8 cellular contexts compared by ENCODE assay signal in the genomic region with DNA sequence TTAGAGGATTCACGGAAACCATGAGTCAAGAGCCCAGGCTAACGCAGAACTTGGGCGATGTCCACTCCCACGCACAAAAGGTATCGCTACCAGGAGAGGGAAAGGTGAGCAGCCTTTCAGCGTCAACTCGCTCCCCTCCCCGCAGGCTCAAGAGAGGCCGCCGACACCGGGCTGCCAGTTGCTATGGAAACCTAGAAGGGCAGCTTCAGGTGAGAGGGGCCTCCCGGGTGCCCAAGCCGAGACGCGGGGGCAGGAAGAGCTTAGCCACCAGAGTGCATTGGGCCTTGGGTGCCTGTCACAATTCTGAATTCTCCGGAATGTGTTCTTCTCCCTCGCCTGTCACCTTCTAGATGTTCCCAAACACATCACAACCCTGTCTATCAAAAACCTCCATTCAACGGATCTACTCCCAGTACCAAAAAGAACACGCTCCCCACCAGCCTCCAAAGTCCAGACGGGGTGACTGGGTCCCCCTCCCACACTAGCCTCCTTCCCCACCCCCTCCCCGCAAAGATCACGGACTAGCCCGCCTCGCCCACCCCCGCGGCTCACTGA. TPM values are rescaled to one million over a fixed set of nuclear protein-coding genes. Genes with fewer than 3 reads are reported as not detected.
DNase-seq lines count a peak whose midpoint lies in the region; ATAC-seq and TF ChIP-seq lines count a peak whose summit lies in the region.

No MANE protein-coding gene starts in this region.

- ATAC-seq in DND-41 (ENCODE audit: insufficient read depth, low read depth) = 0 out of 3 replicates have a peak, but pooled peaks have one; percentile 3
- peak; percentile 34 for ATAC-seq in HG02588 (IDR thresholded peaks at IDR 0.05; ENCODE audit: unreplicated experiment)
- ATAC-seq in thoracic aorta (ENCODE audit: insufficient number of reproducible peaks, low FRiP score, low read depth) = no peak

- H2AFZ ChIP-seq in DND-41 (ENCODE audit: low read depth, low read length) = peak overlapping the region; percentile 89

- peaks cover 27% of the 10 kb centered on the region for H3K4me1 Mint-ChIP-seq in neural crest cell

- intact Hi-C loops in esophagus muscularis mucosa (cut with DNase I) = loop anchor here (10.0 kb wide), 2 partner anchors 81 to 171 kb away; a partner anchor contains a TSS

- TF ChIP-seq POLR2A in esophagus muscularis mucosa (IDR thresholded peaks at IDR 0.05; ENCODE audit: low read depth) = no peak

- peaks cover 39% of the 10 kb centered on the region for H3K4me1 ChIP-seq in DND-41 (ENCODE audit: insufficient read depth, low read length)
- H3K4me1 ChIP-seq in esophagus muscularis mucosa = peaks cover 10 to 34% (median 28%) of the 10 kb centered on the region in 4 donors
- peaks cover 8 to 23% of the 10 kb centered on the region in 2 donors for H3K4me1 ChIP-seq in thoracic aorta (ENCODE audit: control insufficient read depth in 1 of 2, low read depth in 2 of 2)

- peak overlapping the region; percentile 98 for H3K27ac Mint-ChIP-seq in neural crest cell (ENCODE audit: unreplicated experiment)

- H3K27ac ChIP-seq in DND-41 (ENCODE audit: low read length) (peak overlapping the region; percentile 88), esophagus muscularis mucosa (replicated peaks in 1 of 4) (peak overlapping the region; percentile 92 to 95 (median 94)), thoracic aorta (peak overlapping the region; percentile 91 to 94)

- 4% methylated on average over 19 of the region's 26 CpGs for WGBS in esophagus muscularis mucosa

- H3K4me3 ChIP-seq in DND-41 (ENCODE audit: low read depth in 1 of 2, low read length in 2 of 2) (peak overlapping the region; percentile 61 to 84), esophagus muscularis mucosa (peak overlapping the region; percentile 93 to 98 (median 96)), thoracic aorta (peak overlapping the region; percentile 83)

- DNase-seq in DND-41 (peak; percentile 37), NCI-H524 treated with DMSO at 0.1 percent for 48 hours (lab: John Stamatoyannopoulos, UW) (peak; percentile 5), activated T-cell treated with anti-CD3 and anti-CD28 coated beads for 24 hours (ENCODE audit: low read depth) (peak; percentile 59), esophagus muscularis mucosa (ENCODE audit: extremely low spot score) (no peak), neural crest cell (ENCODE audit: low read depth, low spot score) (no peak), thoracic aorta (ENCODE audit: low spot score) (no peak), NCI-H1048 (lab: John Stamatoyannopoulos, UW) (no peak)

- TF ChIP-seq EP300 in esophagus muscularis mucosa (IDR thresholded peaks at IDR 0.05) = no peak

- peaks cover 3% of the 10 kb centered on the region for H3K36me3 Mint-ChIP-seq in neural crest cell (ENCODE audit: low read depth)

- H3K79me2 ChIP-seq in DND-41 (ENCODE audit: insufficient read depth, low read length) = peaks cover 47% of the 10 kb centered on the region

- H3K36me3 ChIP-seq in DND-41 (ENCODE audit: insufficient read depth, low read length) (peaks cover 41% of the 10 kb centered on the region), esophagus muscularis mucosa (peaks cover 2 to 41% (median 23%) of the 10 kb centered on the region in 4 donors), thoracic aorta (peaks cover 12% of the 10 kb centered on the region)

- no peaks in the 10 kb centered on the region for H3K9me3 Mint-ChIP-seq in neural crest cell

- peak overlapping the region; percentile 71 for H3K9ac ChIP-seq in DND-41 (ENCODE audit: low read depth, low read length)

- TF ChIP-seq CTCF in DND-41 (IDR thresholded peaks at IDR 0.05; ENCODE audit: borderline replicate concordance, extremely low read depth, low read length, poor library complexity, severe bottlenecking) (no peak), esophagus muscularis mucosa (IDR thresholded peaks at IDR 0.05) (no peak), neural crest cell (conservative IDR thresholded peaks at IDR 0.05) (no peak), thoracic aorta (IDR thresholded peaks at IDR 0.05) (no peak)

- H3K27me3 ChIP-seq in DND-41 (ENCODE audit: insufficient read depth, low read length, poor library complexity) = no peaks in the 10 kb centered on the region
- H3K27me3 ChIP-seq in esophagus muscularis mucosa = no peaks in the 10 kb centered on the region
- H3K27me3 ChIP-seq in thoracic aorta (replicated peaks; ENCODE audit: insufficient read depth) = no peaks in the 10 kb centered on the region

- peak overlapping the region; percentile 95 for H3K4me2 ChIP-seq in DND-41 (ENCODE audit: insufficient read depth, low read length)

- no peaks in the 10 kb centered on the region for H3K9me3 ChIP-seq in DND-41 (ENCODE audit: insufficient read depth, low read length, severe bottlenecking)
- no peaks in the 10 kb centered on the region for H3K9me3 ChIP-seq in esophagus muscularis mucosa
- H3K9me3 ChIP-seq in thoracic aorta = no peaks in the 10 kb centered on the region

- peaks cover 12% of the 10 kb centered on the region for H4K20me1 ChIP-seq in DND-41 (ENCODE audit: insufficient read depth, low read length)

- peak overlapping the region; percentile 99 for H3K4me3 Mint-ChIP-seq in neural crest cell

- H3K27me3 Mint-ChIP-seq in neural crest cell (ENCODE audit: low read depth) = peaks cover 11% of the 10 kb centered on the region

RNA-seq across cellular contexts. Expression of a gene that starts 0.7 kb away (rescaled TPM):
- total RNA-seq in esophagus muscularis mucosa (100 to 1,000 TPM in 1 of 4 donors, 10 to 100 TPM in 3; 55.2 to 100 (median 78.3) TPM), neural crest cell (77.3 and 83.4 TPM in 2 replicates), thoracic aorta (10 to 100 TPM; 43.9 to 68.8 TPM)

RNA-seq across cellular contexts. Expression of a gene that starts 39.5 kb away (rescaled TPM):
- total RNA-seq in esophagus muscularis mucosa = 10 to 100 TPM in 3 of 4 donors, 1 to 10 TPM in 1; 9.6 to 23.5 (median 11.7) TPM
- 3.0 and 3.6 TPM in 2 replicates for total RNA-seq in neural crest cell
- total RNA-seq in thoracic aorta = 10 to 100 TPM; 22.1 to 32.4 TPM

RNA-seq across cellular contexts. Expression of a gene that starts 40.2 kb away (rescaled TPM):
- 10 to 100 TPM in 3 of 4 donors, 1 to 10 TPM in 1; 9.8 to 19.9 (median 12.1) TPM for total RNA-seq in esophagus muscularis mucosa
- total RNA-seq in neural crest cell = 22.4 and 23.0 TPM in 2 replicates
- 10 to 100 TPM; 12.3 to 26.2 TPM for total RNA-seq in thoracic aorta

RNA-seq across cellular contexts. Expression of a gene that starts 42.9 kb away (rescaled TPM):
- total RNA-seq in esophagus muscularis mucosa (10 to 100 TPM; 10.4 to 15.7 (median 13.6) TPM), neural crest cell (28.6 and 30.6 TPM in 2 replicates), thoracic aorta (1 to 10 TPM; 2.6 to 6.5 TPM)

Comparison
In these comparisons a context has a peak if more than half of its experiments do, and no peak if none do; other contexts are left out.
1. DNase-seq: peak in DND-41 (single experiment), NCI-H524 treated with DMSO at 0.1 percent for 48 hours (single experiment) and activated T-cell treated with anti-CD3 and anti-CD28 coated beads for 24 hours (single experiment); none in esophagus muscularis mucosa (single experiment), neural crest cell (single experiment), thoracic aorta (single experiment) and NCI-H1048 (single experiment).
2. Peak in every context shown above with its lines, with median percentiles within 50 percentile points of each other: H3K27ac ChIP-seq and H3K4me3 ChIP-seq.